Comparison of ENCODE assay signal across 1 cellular context in the genomic region with DNA sequence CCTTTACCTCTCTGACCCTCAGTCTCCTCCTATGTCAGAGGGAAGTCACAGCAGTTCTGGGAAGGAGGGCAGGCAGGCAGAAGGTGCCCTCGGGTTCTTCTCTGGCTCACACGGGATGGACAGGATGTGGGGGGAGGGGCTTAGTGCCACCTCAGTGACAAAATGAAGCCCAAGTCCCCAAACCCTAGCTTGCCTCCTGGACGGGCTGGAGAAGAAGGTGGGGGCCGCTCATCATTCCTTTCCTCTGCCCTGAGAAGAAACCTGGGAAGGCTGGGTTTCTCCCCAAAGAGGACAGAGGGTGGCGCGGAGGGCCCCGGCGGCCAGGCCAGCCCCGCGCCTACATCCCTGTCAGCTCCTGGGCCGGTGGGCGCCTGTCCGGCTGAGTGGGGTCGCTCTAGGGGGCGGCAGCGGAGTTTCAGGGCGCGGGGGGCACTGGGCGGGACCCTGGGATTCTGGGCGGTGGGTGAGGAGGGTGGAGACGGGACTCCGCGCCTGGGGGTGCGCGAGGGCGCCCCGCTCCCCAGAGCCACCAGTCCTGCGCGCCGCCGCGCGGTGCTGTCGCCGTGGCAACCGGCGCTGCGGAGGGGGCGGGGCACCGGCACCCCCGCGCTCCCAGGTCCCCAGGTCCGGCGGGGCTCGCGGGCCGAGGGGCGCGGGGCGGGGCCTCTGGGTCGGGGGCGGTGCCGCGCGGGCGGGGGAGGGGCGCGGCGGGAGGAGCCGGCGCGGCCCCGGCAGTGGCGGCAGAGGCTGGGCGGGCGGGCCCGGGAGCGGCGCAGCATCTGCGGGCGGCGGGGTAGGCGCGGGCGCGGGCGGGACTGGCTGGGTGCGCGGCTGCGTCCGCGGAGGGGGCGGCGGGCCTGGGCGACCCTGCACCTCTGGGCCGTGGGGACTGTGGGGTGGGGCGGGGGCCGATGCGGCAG.
TF ChIP-seq lines count a peak whose summit lies in the region.

TSS of gene TMEM121 (plus strand) at position 723 of the 920 bp plus-strand sequence. CDS start 2,252 bp downstream, outside the sequence.

TF ChIP-seq in liver, 16 proteins besides CTCF, POLR2A, EP300 and RAD21 (continued from another document):
- TF ChIP-seq, protein P1, sequence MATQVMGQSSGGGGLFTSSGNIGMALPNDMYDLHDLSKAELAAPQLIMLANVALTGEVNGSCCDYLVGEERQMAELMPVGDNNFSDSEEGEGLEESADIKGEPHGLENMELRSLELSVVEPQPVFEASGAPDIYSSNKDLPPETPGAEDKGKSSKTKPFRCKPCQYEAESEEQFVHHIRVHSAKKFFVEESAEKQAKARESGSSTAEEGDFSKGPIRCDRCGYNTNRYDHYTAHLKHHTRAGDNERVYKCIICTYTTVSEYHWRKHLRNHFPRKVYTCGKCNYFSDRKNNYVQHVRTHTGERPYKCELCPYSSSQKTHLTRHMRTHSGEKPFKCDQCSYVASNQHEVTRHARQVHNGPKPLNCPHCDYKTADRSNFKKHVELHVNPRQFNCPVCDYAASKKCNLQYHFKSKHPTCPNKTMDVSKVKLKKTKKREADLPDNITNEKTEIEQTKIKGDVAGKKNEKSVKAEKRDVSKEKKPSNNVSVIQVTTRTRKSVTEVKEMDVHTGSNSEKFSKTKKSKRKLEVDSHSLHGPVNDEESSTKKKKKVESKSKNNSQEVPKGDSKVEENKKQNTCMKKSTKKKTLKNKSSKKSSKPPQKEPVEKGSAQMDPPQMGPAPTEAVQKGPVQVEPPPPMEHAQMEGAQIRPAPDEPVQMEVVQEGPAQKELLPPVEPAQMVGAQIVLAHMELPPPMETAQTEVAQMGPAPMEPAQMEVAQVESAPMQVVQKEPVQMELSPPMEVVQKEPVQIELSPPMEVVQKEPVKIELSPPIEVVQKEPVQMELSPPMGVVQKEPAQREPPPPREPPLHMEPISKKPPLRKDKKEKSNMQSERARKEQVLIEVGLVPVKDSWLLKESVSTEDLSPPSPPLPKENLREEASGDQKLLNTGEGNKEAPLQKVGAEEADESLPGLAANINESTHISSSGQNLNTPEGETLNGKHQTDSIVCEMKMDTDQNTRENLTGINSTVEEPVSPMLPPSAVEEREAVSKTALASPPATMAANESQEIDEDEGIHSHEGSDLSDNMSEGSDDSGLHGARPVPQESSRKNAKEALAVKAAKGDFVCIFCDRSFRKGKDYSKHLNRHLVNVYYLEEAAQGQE (IDR thresholded peaks at IDR 0.05) = no peak
- TF ChIP-seq EGR1 (IDR thresholded peaks at IDR 0.05; ENCODE audit: low read depth in 2 of 2) (no peak), NR2F2 (IDR thresholded peaks at IDR 0.05) (no peak), HNF4A (conservative IDR thresholded peaks at IDR 0.05) (no peak)
- TF ChIP-seq, protein P2, sequence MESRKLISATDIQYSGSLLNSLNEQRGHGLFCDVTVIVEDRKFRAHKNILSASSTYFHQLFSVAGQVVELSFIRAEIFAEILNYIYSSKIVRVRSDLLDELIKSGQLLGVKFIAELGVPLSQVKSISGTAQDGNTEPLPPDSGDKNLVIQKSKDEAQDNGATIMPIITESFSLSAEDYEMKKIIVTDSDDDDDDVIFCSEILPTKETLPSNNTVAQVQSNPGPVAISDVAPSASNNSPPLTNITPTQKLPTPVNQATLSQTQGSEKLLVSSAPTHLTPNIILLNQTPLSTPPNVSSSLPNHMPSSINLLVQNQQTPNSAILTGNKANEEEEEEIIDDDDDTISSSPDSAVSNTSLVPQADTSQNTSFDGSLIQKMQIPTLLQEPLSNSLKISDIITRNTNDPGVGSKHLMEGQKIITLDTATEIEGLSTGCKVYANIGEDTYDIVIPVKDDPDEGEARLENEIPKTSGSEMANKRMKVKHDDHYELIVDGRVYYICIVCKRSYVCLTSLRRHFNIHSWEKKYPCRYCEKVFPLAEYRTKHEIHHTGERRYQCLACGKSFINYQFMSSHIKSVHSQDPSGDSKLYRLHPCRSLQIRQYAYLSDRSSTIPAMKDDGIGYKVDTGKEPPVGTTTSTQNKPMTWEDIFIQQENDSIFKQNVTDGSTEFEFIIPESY (IDR thresholded peaks at IDR 0.05) = no peak
